14 cellular contexts compared by ENCODE assay signal in the genomic region with DNA sequence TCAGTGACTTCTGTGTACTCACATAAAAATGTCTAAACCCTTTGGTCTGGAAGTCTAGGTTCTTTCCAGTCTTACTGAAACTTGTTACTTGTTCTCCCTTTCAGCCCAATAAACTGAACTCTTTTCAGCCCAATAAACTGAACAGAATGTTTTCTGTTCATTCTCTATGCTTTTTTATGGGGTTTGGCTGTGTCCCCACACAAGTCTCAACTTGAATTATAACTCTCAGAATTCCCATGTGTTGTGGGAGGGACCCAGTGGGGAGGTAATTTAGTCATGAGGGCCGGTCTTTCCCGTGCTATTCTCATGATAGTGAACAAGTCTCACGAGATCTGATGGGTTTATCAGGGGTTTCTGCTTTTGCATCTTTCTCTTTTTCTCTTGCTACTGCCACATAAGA. TPM values are rescaled to one million over a fixed set of nuclear protein-coding genes. Genes with fewer than 3 reads are reported as not detected.
DNase-seq lines count a peak whose midpoint lies in the region; ATAC-seq, FAIRE-seq and TF ChIP-seq lines count a peak whose summit lies in the region.
"Had no signal": no experiment of that assay in that cellular context is flagged by ENCODE, and none has a peak within 500 bp of the region (broad histone marks: within the 10 kb centered on the region; RNA-seq: fewer than 3 reads in every experiment).

No MANE protein-coding gene starts in this region.

- H3K27ac Mint-ChIP-seq in MCF 10A (ENCODE audit: low read depth, unreplicated experiment): peak overlapping the region; percentile 72
- H3K27ac Mint-ChIP-seq: CD14-positive monocyte; CD8-positive, alpha-beta T cell; HFFc6 had no signal

- no peak overlapping the region for H3K27ac ChIP-seq in breast epithelium
- H3K27ac ChIP-seq in keratinocyte (ENCODE audit: control insufficient read depth, insufficient read depth, low read length): peak overlapping the region; percentile 42
- no peak overlapping the region for H3K27ac ChIP-seq in heart right ventricle
- H3K27ac ChIP-seq: 22Rv1, HL-60 had no signal

- WGBS in heart right ventricle, 2 donors: 68 to 75% methylated on average over 3 of the region's 3 CpGs

- no peaks in the 10 kb centered on the region for H3K79me2 ChIP-seq in keratinocyte (ENCODE audit: control insufficient read depth, insufficient read depth, low read length)

- no peak for ATAC-seq in GM19023 (IDR thresholded peaks at IDR 0.05; ENCODE audit: unreplicated experiment)
- ATAC-seq in heart right ventricle: no peak
- ATAC-seq: CD8-positive, alpha-beta T cell had no signal

- H3K4me2 ChIP-seq in keratinocyte (ENCODE audit: control insufficient read depth, extremely low read depth, insufficient read depth, low read depth, low read length): peak overlapping the region; percentile 39

- POLR2A ChIA-PET in MCF 10A (lab: Yijun Ruan, JAX): interaction anchor here (1.5 kb wide), 1 partner anchor 14 kb away, joined by 5 read pairs; no protein-coding TSS in a partner anchor

- no peak for TF ChIP-seq CTCF in MCF 10A (IDR thresholded peaks at IDR 0.05; ENCODE audit: unreplicated experiment)
- TF ChIP-seq CTCF in breast epithelium (IDR thresholded peaks at IDR 0.05): no peak
- TF ChIP-seq CTCF in epithelial cell of esophagus (IDR thresholded peaks at IDR 0.05; ENCODE audit: insufficient read depth, low read depth, low read length, missing control alignments): no peak
- TF ChIP-seq CTCF in keratinocyte (optimal IDR thresholded peaks at IDR 0.05 in 1 of 3, IDR thresholded peaks at IDR 0.05 in 1 of 3, conservative IDR thresholded peaks at IDR 0.05 in 1 of 3; ENCODE audit: extremely low read depth in 1 of 3, insufficient read depth in 2 of 3, low read length in 3 of 3): no peak
- no peak for TF ChIP-seq CTCF in heart right ventricle (IDR thresholded peaks at IDR 0.05)

- no peaks in the 10 kb centered on the region for H3K9me1 ChIP-seq in keratinocyte (ENCODE audit: control insufficient read depth, extremely low read depth, insufficient read depth, low read length)

- H3K27me3 ChIP-seq in breast epithelium (no peaks in the 10 kb centered on the region), keratinocyte (ENCODE audit: control insufficient read depth, extremely low read depth, insufficient read depth, low read length) (no peaks in the 10 kb centered on the region), heart right ventricle (no peaks in the 10 kb centered on the region)

- peaks cover 0 to 1% of the 10 kb centered on the region in 2 donors for H3K4me1 ChIP-seq in breast epithelium
- peaks cover 35% of the 10 kb centered on the region for H3K4me1 ChIP-seq in keratinocyte (ENCODE audit: control insufficient read depth, extremely low read depth, insufficient read depth, low read length)
- H3K4me1 ChIP-seq in heart right ventricle: no peaks in the 10 kb centered on the region

- no peaks in the 10 kb centered on the region for H3K36me3 ChIP-seq in breast epithelium
- H3K36me3 ChIP-seq in keratinocyte (ENCODE audit: control insufficient read depth in 2 of 2, extremely low read depth in 1 of 2, insufficient read depth in 2 of 2, low read length in 2 of 2): no peaks in the 10 kb centered on the region
- no peaks in the 10 kb centered on the region for H3K36me3 ChIP-seq in heart right ventricle

- H3K27me3 Mint-ChIP-seq in MCF 10A (ENCODE audit: insufficient read depth, unreplicated experiment): no peaks in the 10 kb centered on the region

- peak overlapping the region; percentile 72 for H2AFZ ChIP-seq in keratinocyte (ENCODE audit: control insufficient read depth, low read length)

- intact Hi-C loops in MCF 10A (cut with micrococcal nuclease): no loop called here
- intact Hi-C loops in breast epithelium (cut with DNase I; ENCODE audit: low total_unique reads): no loop called here
- intact Hi-C loops in heart right ventricle (cut with DNase I): no loop called here

- no peak for TF ChIP-seq POLR2A in breast epithelium (IDR thresholded peaks at IDR 0.05)

- CTCF ChIA-PET in MCF 10A (lab: Yijun Ruan, JAX): interaction anchor here (0.6 kb wide), 1 partner anchor 393 kb away, joined by 3 read pairs; no protein-coding TSS in a partner anchor

- BruUV-seq in MCF 10A (replicated peaks; lab: Mats Ljungman, UMichigan): no TSS peak

- H3K4me3 ChIP-seq in breast epithelium: no peak overlapping the region
- no peak overlapping the region for H3K4me3 ChIP-seq in epithelial cell of esophagus (ENCODE audit: low read length)
- H3K4me3 ChIP-seq in keratinocyte (ENCODE audit: control insufficient read depth in 2 of 3, extremely low read depth in 1 of 3, insufficient read depth in 2 of 3, low read depth in 1 of 3, low read length in 3 of 3): no peak overlapping the region
- H3K4me3 ChIP-seq in heart right ventricle: no peak overlapping the region

- no peak overlapping the region for H3K9ac ChIP-seq in keratinocyte (ENCODE audit: control insufficient read depth, extremely low read depth, insufficient read depth, low read length)

- dilution Hi-C loops in keratinocyte (cut with MboI; ENCODE audit: extremely low pct_ligation_motif_present, low sequenced_read_pairs): no loop called here

- peak overlapping the region; percentile 22 for H3K4me3 Mint-ChIP-seq in MCF 10A (ENCODE audit: unreplicated experiment)
- H3K4me3 Mint-ChIP-seq: CD14-positive monocyte; CD8-positive, alpha-beta T cell; HFFc6 had no signal

- H3K9me3 Mint-ChIP-seq in MCF 10A (ENCODE audit: unreplicated experiment): no peaks in the 10 kb centered on the region
- H3K9me3 Mint-ChIP-seq: CD8-positive, alpha-beta T cell had no signal

- no peaks in the 10 kb centered on the region for H3K9me3 ChIP-seq in breast epithelium
- H3K9me3 ChIP-seq in keratinocyte (ENCODE audit: control insufficient read depth, low read depth, low read length): no peaks in the 10 kb centered on the region
- H3K9me3 ChIP-seq in heart right ventricle: no peaks in the 10 kb centered on the region

- H3K36me3 Mint-ChIP-seq in MCF 10A (ENCODE audit: insufficient read depth, unreplicated experiment): no peaks in the 10 kb centered on the region
- H3K36me3 Mint-ChIP-seq: CD14-positive monocyte; CD8-positive, alpha-beta T cell had no signal

- H4K20me1 ChIP-seq in keratinocyte (ENCODE audit: control insufficient read depth, extremely low read depth, insufficient read depth, low read length): no peaks in the 10 kb centered on the region

- H3K4me1 Mint-ChIP-seq in MCF 10A (ENCODE audit: insufficient read depth, unreplicated experiment): peaks cover 25% of the 10 kb centered on the region
- H3K4me1 Mint-ChIP-seq: CD14-positive monocyte had no signal

- FAIRE-seq in keratinocyte (lab: Jason Lieb, UNC): peak; percentile 34

- peak; percentile 34 for DNase-seq in MCF 10A (ENCODE audit: unreplicated experiment)
- DNase-seq in breast epithelium (ENCODE audit: low spot score in 2 of 2): no peak
- DNase-seq in epithelial cell of esophagus (ENCODE audit: low read depth): peak; percentile 60
- DNase-seq in keratinocyte (ENCODE audit: low read depth, low spot score): no peak
- DNase-seq in heart right ventricle: no peak
- DNase-seq in hepatic stellate cell (ENCODE audit: low spot score): no peak
- no peak for DNase-seq in NCI-H2081 treated with DMSO at 0.1 percent for 48 hours (lab: John Stamatoyannopoulos, UW)
- DNase-seq: CD8-positive, alpha-beta T cell; HCEC 1CT; HFFc6 had no signal

RNA-seq across cellular contexts. Expression of a gene that starts 15.0 kb away (rescaled TPM):
- 23.0 and 23.5 TPM in 2 replicates for total RNA-seq in MCF 10A (2022)
- 10 to 100 TPM; 11.5 to 26.8 (median 19.0) TPM for total RNA-seq in breast epithelium
- polyA plus RNA-seq in keratinocyte: 20.4 to 44.4 TPM (median 31.7 TPM) in 3 replicates
- polyA plus RNA-seq in keratinocyte (2011; ENCODE audit: low read depth): 7.7 TPM
- 11.0 and 23.4 TPM in 2 replicates for polyA plus RNA-seq in keratinocyte (2011; cell fraction: cytosol; rRNA removed)
- polyA plus RNA-seq in keratinocyte (2011; cell fraction: nucleus; rRNA removed): 18.8 and 21.9 TPM in 2 replicates
- polyA plus RNA-seq in keratinocyte (2012; ENCODE audit: low replicate concordance): 8.1 and 19.3 TPM in 2 replicates
- 23.4 to 83.6 TPM (median 59.6 TPM) in 3 replicates for polyA minus RNA-seq in keratinocyte
- 13.8 TPM for polyA minus RNA-seq in keratinocyte (2011; cell fraction: cytosol; rRNA and poly(A)+ RNA removed)
- polyA minus RNA-seq in keratinocyte (2011; cell fraction: nucleus; rRNA and poly(A)+ RNA removed): 23.8 and 53.8 TPM in 2 replicates
- total RNA-seq in heart right ventricle: 10 to 100 TPM; 11.2 to 18.7 (median 15.1) TPM
- polyA plus RNA-seq in heart right ventricle: 1 to 10 TPM; 5.3 to 5.4 TPM

Comparison
In these comparisons a context has a peak if more than half of its experiments do, and no peak if none do; other contexts are left out.
1. DNase-seq: peak in MCF 10A (single experiment) and epithelial cell of esophagus (single experiment); none in breast epithelium (0 of 2), keratinocyte (single experiment), heart right ventricle (0 of 2), hepatic stellate cell (single experiment) and NCI-H2081 treated with DMSO at 0.1 percent for 48 hours (single experiment).